23 cellular contexts compared by ENCODE assay signal in the genomic region with DNA sequence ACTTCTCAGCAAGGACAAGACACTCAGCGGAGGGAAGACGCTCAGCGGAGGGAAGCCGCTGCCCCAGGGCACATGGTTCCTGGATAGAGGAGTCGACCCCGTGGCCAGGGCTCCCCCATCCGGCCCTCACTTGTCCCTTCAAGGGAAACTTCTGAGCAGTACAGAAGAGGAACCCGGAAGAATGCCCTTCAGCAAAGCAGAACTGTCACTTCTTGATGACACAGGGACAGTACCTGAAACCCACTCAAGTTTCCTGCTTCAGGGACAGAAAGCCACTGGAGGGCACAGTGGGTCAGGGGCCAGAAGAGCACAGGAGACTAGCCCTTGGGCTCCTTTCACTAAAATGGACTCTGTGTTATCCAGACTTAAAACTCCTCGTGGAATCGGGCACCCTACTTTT.
DNase-seq lines count a peak whose midpoint lies in the region; ATAC-seq and TF ChIP-seq lines count a peak whose summit lies in the region.
"Had no signal": no experiment of that assay in that cellular context is flagged by ENCODE, and none has a peak within 500 bp of the region (broad histone marks: within the 10 kb centered on the region; RNA-seq: fewer than 3 reads in every experiment).

No MANE protein-coding gene starts in this region.

- H3K4me1 ChIP-seq in heart left ventricle (peaks cover 26 to 96% (median 83%) of the 10 kb centered on the region in 12 donors), esophagus squamous epithelium (peaks cover 6 to 64% (median 45%) of the 10 kb centered on the region in 3 donors), gastrocnemius medialis (peaks cover 47 to 59% of the 10 kb centered on the region in 2 donors), vagina (peaks cover 48% of the 10 kb centered on the region)
- H3K4me1 ChIP-seq: A549 had no signal

- H3K4me3 ChIP-seq in heart left ventricle (no peak overlapping the region), esophagus squamous epithelium (no peak overlapping the region), gastrocnemius medialis (no peak overlapping the region), vagina (no peak overlapping the region)
- H3K4me3 ChIP-seq: A549, adrenal gland, right atrium auricular region, SJCRH30 had no signal

- peaks cover 0 to 85% (median 38%) of the 10 kb centered on the region in 9 donors for H3K36me3 ChIP-seq in heart left ventricle
- peaks cover 10 to 74% (median 21%) of the 10 kb centered on the region in 3 donors for H3K36me3 ChIP-seq in esophagus squamous epithelium
- H3K36me3 ChIP-seq in gastrocnemius medialis = peaks cover 0 to 23% of the 10 kb centered on the region in 2 donors
- peaks cover 0 to 17% of the 10 kb centered on the region in 2 donors for H3K36me3 ChIP-seq in vagina
- H3K36me3 ChIP-seq: SJCRH30 had no signal

- ATAC-seq in heart left ventricle (no peak), gastrocnemius medialis (no peak), HG03045 (IDR thresholded peaks at IDR 0.05; ENCODE audit: unreplicated experiment) (no peak), GM21576 (IDR thresholded peaks at IDR 0.05; ENCODE audit: unreplicated experiment) (no peak), HG03520 (IDR thresholded peaks at IDR 0.05; ENCODE audit: unreplicated experiment) (no peak)
- ATAC-seq: A549; activated T-cell treated with anti-CD3 and anti-CD28 coated beads, Interleukin-2, amount 50 U/mL, for 72 hours; PC-3; stimulated activated naive CD8-positive, alpha-beta T cell treated with anti-CD3 and anti-CD28 coated beads, Interleukin-15, amount 100 ng/mL, for 72 hours; WTC11 had no signal

- WGBS in heart left ventricle, 4 donors = 71 to 93% (median 72%) methylated on average over 3 to 10 of the region's 10 CpGs
- 83 to 92% methylated on average over 2 to 4 of the region's 10 CpGs for WGBS in esophagus squamous epithelium, 2 donors

- TF ChIP-seq CTCF in heart left ventricle (IDR thresholded peaks at IDR 0.05) (no peak), esophagus squamous epithelium (IDR thresholded peaks at IDR 0.05) (no peak), gastrocnemius medialis (IDR thresholded peaks at IDR 0.05 in 4 of 5, conservative IDR thresholded peaks at IDR 0.05 in 1 of 5) (no peak), vagina (IDR thresholded peaks at IDR 0.05) (no peak)

- intact Hi-C loops in heart left ventricle (cut with DNase I) (loop anchor here in 1 of 10 donors (2.0 kb wide), 1 partner anchor 26 kb away; no protein-coding TSS in a partner anchor), cardiac septum (cut with DNase I) (no loop called here), esophagus squamous epithelium (cut with DNase I) (no loop called here), gastrocnemius medialis (cut with DNase I; ENCODE audit: low total_unique reads) (no loop called here), vagina (cut with DNase I) (no loop called here)

- DNase-seq in heart left ventricle = no peak
- no peak for DNase-seq in cardiac septum (ENCODE audit: low spot score)
- no peak for DNase-seq in esophagus squamous epithelium (lab: John Stamatoyannopoulos, UW)
- no peak for DNase-seq in gastrocnemius medialis
- DNase-seq in vagina (ENCODE audit: extremely low spot score in 2 of 2) = no peak
- DNase-seq: activated T-cell treated with anti-CD3 and anti-CD28 coated beads, Interleukin-2, amount 50 U/mL, for 72 hours; adrenal gland; central memory CD4-positive, alpha-beta T cell; DMS 273 treated with DMSO at 0.1 percent for 48 hours; endodermal cell; GF-D8; mesendoderm; NCI-H774; PC-3; stimulated activated naive CD8-positive, alpha-beta T cell treated with anti-CD3 and anti-CD28 coated beads, Interleukin-15, amount 100 ng/mL, for 72 hours had no signal

- no peaks in the 10 kb centered on the region for H3K27me3 ChIP-seq in heart left ventricle
- no peaks in the 10 kb centered on the region for H3K27me3 ChIP-seq in esophagus squamous epithelium
- H3K27me3 ChIP-seq in gastrocnemius medialis = no peaks in the 10 kb centered on the region
- no peaks in the 10 kb centered on the region for H3K27me3 ChIP-seq in vagina
- H3K27me3 ChIP-seq: adrenal gland, neutrophil, right atrium auricular region, SJCRH30 had no signal

- in situ Hi-C loops in gastrocnemius medialis (cut with MboI; ENCODE audit: low sequenced_read_pairs in 4 of 4) = loop anchor here in 2 of 4 donors (10.0 kb wide), 1 partner anchor 46 kb away; no protein-coding TSS in a partner anchor

- no peaks in the 10 kb centered on the region for H3K9me3 ChIP-seq in heart left ventricle
- H3K9me3 ChIP-seq in esophagus squamous epithelium = no peaks in the 10 kb centered on the region
- H3K9me3 ChIP-seq in gastrocnemius medialis = no peaks in the 10 kb centered on the region
- no peaks in the 10 kb centered on the region for H3K9me3 ChIP-seq in vagina
- H3K9me3 ChIP-seq: A549, adrenal gland, neutrophil, right atrium auricular region, SJCRH30 had no signal

- H3K27ac ChIP-seq in heart left ventricle = peak overlapping the region in 11 of 12 donors; percentile 21 to 88 (median 71)
- H3K27ac ChIP-seq in esophagus squamous epithelium = peak overlapping the region in 3 of 4 donors; percentile 31 to 57 (median 55)
- peak overlapping the region in 3 of 4 donors; percentile 46 to 65 (median 49) for H3K27ac ChIP-seq in gastrocnemius medialis
- peak overlapping the region; percentile 66 for H3K27ac ChIP-seq in vagina
- H3K27ac ChIP-seq: A549, neutrophil, SJCRH30 had no signal

- TF ChIP-seq POLR2A in heart left ventricle (IDR thresholded peaks at IDR 0.05) (no peak), esophagus squamous epithelium (IDR thresholded peaks at IDR 0.05) (no peak), gastrocnemius medialis (IDR thresholded peaks at IDR 0.05) (no peak), vagina (IDR thresholded peaks at IDR 0.05) (no peak)
